ENCODE assay signal across 8 cellular contexts in the genomic region with DNA sequence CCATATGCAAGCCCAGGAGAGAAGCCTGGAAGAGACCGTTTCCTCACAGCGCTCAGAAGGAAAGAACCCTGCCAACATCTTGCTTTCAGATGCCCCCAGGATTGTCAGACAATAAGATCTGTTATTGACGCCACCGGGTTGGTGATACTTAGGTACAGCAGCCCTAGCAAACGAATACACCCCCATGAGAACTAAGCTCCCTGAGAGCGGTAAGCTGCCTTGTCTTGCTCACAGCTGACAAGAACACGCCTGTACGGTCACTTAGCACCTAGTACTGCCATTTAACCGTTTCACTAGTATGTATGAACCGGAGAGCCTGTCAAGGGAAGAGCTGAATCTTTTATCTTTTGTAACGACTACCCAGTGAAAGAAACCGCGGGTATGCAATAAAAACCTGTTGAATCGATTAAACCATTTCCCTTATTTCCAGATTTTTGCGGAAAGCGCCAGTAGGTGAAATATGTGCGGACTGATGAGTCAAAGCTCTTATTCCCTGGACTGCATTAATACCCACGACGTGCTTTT. TPM values are rescaled to one million over a fixed set of nuclear protein-coding genes. Genes with fewer than 3 reads are reported as not detected.
A peak's percentile ranks its signal among the peaks of the same experiment; 100 is the strongest.
DNase-seq lines count a peak whose midpoint lies in the region; ATAC-seq, FAIRE-seq and TF ChIP-seq lines count a peak whose summit lies in the region.

No MANE protein-coding gene starts in this region.

- no peak for ATAC-seq in GM12878
- peak; percentile 64 for ATAC-seq in left colon
- ATAC-seq in HG03520 (IDR thresholded peaks at IDR 0.05; ENCODE audit: unreplicated experiment) = no peak

- peak overlapping the region; percentile 54 for H3K4me3 Mint-ChIP-seq in activated naive CD4-positive, alpha-beta T cell treated with anti-CD3 and anti-CD28 coated beads for 36 hours

- no peak for DNase-seq in activated naive CD4-positive, alpha-beta T cell treated with anti-CD3 and anti-CD28 coated beads for 36 hours
- no peak for DNase-seq in activated naive CD4-positive, alpha-beta T cell treated with Interleukin-2 at 50 U/mL for 16 hours
- DNase-seq in GM12878 (ENCODE audit: low read depth, low spot score) (no peak), left colon (no peak), superior temporal gyrus (ENCODE audit: extremely low spot score) (peak; percentile 55), iPS-NIHi7 (ENCODE audit: extremely low spot score) (no peak), RWPE1 (ENCODE audit: low spot score) (no peak)

- no peak for TF ChIP-seq EP300 in GM12878 (IDR thresholded peaks at IDR 0.05; ENCODE audit: borderline replicate concordance in 1 of 2, control insufficient read depth in 1 of 2, low read depth in 2 of 2, low read length in 2 of 2)

- H3K9me3 ChIP-seq in GM12878 (replicated peaks; ENCODE audit: control insufficient read depth, insufficient read depth, low read length) = peaks cover under 1% of the 10 kb centered on the region; the same call in 2 of the 3 replicates

- no peak for TF ChIP-seq CTCF in GM12878 (IDR thresholded peaks at IDR 0.05 in 2 of 3, conservative IDR thresholded peaks at IDR 0.05 in 1 of 3; ENCODE audit: control insufficient read depth in 2 of 3, extremely low read depth in 1 of 3, insufficient read depth in 1 of 3, low read depth in 3 of 3, low read length in 3 of 3)
- TF ChIP-seq CTCF in RWPE1 (conservative IDR thresholded peaks at IDR 0.05; ENCODE audit: low read depth) = no peak

- no peak for TF ChIP-seq RAD21 in GM12878 (IDR thresholded peaks at IDR 0.05; ENCODE audit: insufficient read depth, low read depth, low read length)

- H3K4me3 ChIP-seq in GM12878 = 0 out of 2 replicates have a peak overlapping the region, but pooled peaks have one; percentile 22

- TF ChIP-seq POLR2A in GM12878 (IDR thresholded peaks at IDR 0.05; ENCODE audit: low read depth, low read length) = no peak

- peaks cover 4 to 8% of the 10 kb centered on the region in 2 experiments; a peak in 3 of 4 replicates for H3K27me3 ChIP-seq in GM12878 (replicated peaks in 1 of 2; ENCODE audit: control insufficient read depth in 2 of 2, insufficient read depth in 2 of 2, low read length in 1 of 2)

- H3K27me3 Mint-ChIP-seq in activated naive CD4-positive, alpha-beta T cell treated with anti-CD3 and anti-CD28 coated beads for 36 hours (ENCODE audit: low read depth) = peaks cover 33% of the 10 kb centered on the region

- H3K36me3 Mint-ChIP-seq in activated naive CD4-positive, alpha-beta T cell treated with anti-CD3 and anti-CD28 coated beads for 36 hours (ENCODE audit: low read depth) = peaks cover 2% of the 10 kb centered on the region

- RAD21 ChIA-PET in GM12878 (lab: Charles Lee; ENCODE audit: unreplicated experiment) = no interaction called here

- no peaks in the 10 kb centered on the region for H3K36me3 ChIP-seq in GM12878 (ENCODE audit: control insufficient read depth in 2 of 2, insufficient read depth in 2 of 2, low read length in 1 of 2)

- intact Hi-C loops in activated naive CD4-positive, alpha-beta T cell treated with anti-CD3 and anti-CD28 coated beads for 36 hours (cut with micrococcal nuclease) = no loop called here
- intact Hi-C loops in GM12878 (cut with micrococcal nuclease; ENCODE audit: unreplicated experiment) (no loop called here), left colon (cut with DNase I, micrococcal nuclease) (no loop called here)

- SMC1A ChIA-PET in GM12878 (lab: Charles Lee; ENCODE audit: uncharacterized antibody, unreplicated experiment) = interaction anchor here (0.6 kb wide), 1 partner anchor 30 kb away, joined by 3 read pairs; no protein-coding TSS in a partner anchor

- H3K27ac Mint-ChIP-seq in activated naive CD4-positive, alpha-beta T cell treated with anti-CD3 and anti-CD28 coated beads for 36 hours = no peak overlapping the region

- H3K9ac ChIP-seq in GM12878 (ENCODE audit: control insufficient read depth, insufficient read depth, low read length) = no peak overlapping the region

- peaks cover 13% of the 10 kb centered on the region for H3K4me1 Mint-ChIP-seq in activated naive CD4-positive, alpha-beta T cell treated with anti-CD3 and anti-CD28 coated beads for 36 hours (ENCODE audit: low read depth)

- in situ Hi-C loops in GM12878 (cut with MboI) = no loop called here

- H2AFZ ChIP-seq in GM12878 (ENCODE audit: control insufficient read depth, low read depth, low read length) = no peak overlapping the region

- H3K4me2 ChIP-seq in GM12878 (ENCODE audit: control insufficient read depth, insufficient read depth) = peak overlapping the region; percentile 69

- no peaks in the 10 kb centered on the region for H3K79me2 ChIP-seq in GM12878 (ENCODE audit: control insufficient read depth, insufficient read depth, low read length)

- 24% methylated on average over 19 of the region's 19 CpGs for WGBS in GM12878 (ENCODE audit: insufficient coverage, insufficient replicate concordance, low lambda C conversion rate, missing lambda C conversion rate)

- H3K9me3 Mint-ChIP-seq in activated naive CD4-positive, alpha-beta T cell treated with anti-CD3 and anti-CD28 coated beads for 36 hours = peaks cover 2% of the 10 kb centered on the region

- CTCF ChIA-PET in activated naive CD4-positive, alpha-beta T cell treated with anti-CD3 and anti-CD28 coated beads for 36 hours (lab: Charles Lee) = no interaction called here
- CTCF ChIA-PET in GM12878 (lab: Yijun Ruan, JAX) = no interaction called here
- CTCF ChIA-PET in RWPE1 (lab: Yijun Ruan, JAX) = interaction anchor here (0.7 to 1.2 kb wide), 2 partner anchors 156 to 248 kb away, joined by 3 to 6 read pairs; no protein-coding TSS in a partner anchor

- BruUV-seq in GM12878 (replicated peaks; lab: Mats Ljungman, UMichigan) = no TSS peak

- H4K20me1 ChIP-seq in GM12878 (ENCODE audit: control insufficient read depth, insufficient read depth) = no peaks in the 10 kb centered on the region

- H3K4me1 ChIP-seq in GM12878 (ENCODE audit: control insufficient read depth, insufficient read depth, low read length) = peaks cover 7% of the 10 kb centered on the region

- FAIRE-seq in GM12878 (lab: Jason Lieb, UNC) = no peak

- no peak overlapping the region for H3K27ac ChIP-seq in GM12878 (ENCODE audit: control insufficient read depth, insufficient read depth)
- H3K27ac ChIP-seq in RWPE1 = no peak overlapping the region

- POLR2A ChIA-PET in GM12878 (lab: Charles Lee) = no interaction called here
- POLR2A ChIA-PET in RWPE1 (lab: Yijun Ruan, JAX; ENCODE audit: low non-redundant PET) = no interaction called here

TF ChIP-seq in GM12878, 131 proteins besides CTCF, POLR2A, EP300 and RAD21:
- TF ChIP-seq POLR2AphosphoS2 (IDR thresholded peaks at IDR 0.05; ENCODE audit: low read depth, low read length) (no peak), STAT1 (conservative IDR thresholded peaks at IDR 0.05) (no peak)

RNA-seq across cellular contexts. Expression of gene ZBTB8B, which starts 0.6 kb away (rescaled TPM):
- not detected for total RNA-seq in activated naive CD4-positive, alpha-beta T cell treated with anti-CD3 and anti-CD28 coated beads for 36 hours
- total RNA-seq in GM12878 (2013; cell fraction: nucleolus; rRNA removed) = 0.04 and 0.05 TPM in 2 replicates
- under 0.01 and 0.05 TPM in 2 replicates for total RNA-seq in GM12878 (2014; rRNA removed)
- under 0.01 and 0.04 TPM in 2 replicates for total RNA-seq in GM12878 (2014; rRNA removed; fragmentation: Illumina TruSeq; extraction: Trizol)
- total RNA-seq in GM12878 (2021) = 0.03 TPM in 1 of 2 replicates, not detected in the other
- 0.03 TPM for polyA plus RNA-seq in GM12878 (2011; ENCODE audit: low read depth)
- polyA plus RNA-seq in GM12878 (2011; rRNA removed) = not detected in 2 replicates
- polyA plus RNA-seq in GM12878 (2011; cell fraction: cytosol; rRNA removed) = not detected in 2 replicates
- 0.01 TPM in 2 replicates for polyA plus RNA-seq in GM12878 (2011; cell fraction: nucleus; rRNA removed)
- polyA plus RNA-seq in GM12878 (2012) = 0.03 TPM in 2 replicates
- polyA plus RNA-seq in GM12878 (2014; fragmentation: Illumina TruSeq; extraction: Trizol) = 0.01 TPM in 1 of 2 replicates, not detected in the other
- under 1 TPM in 1 of 2 experiments, not detected in 1; under 0.01 TPM for polyA plus RNA-seq in GM12878 (2014; fragmentation: Nextera tagmentation; extraction: Ambion mirVana)
- 0.01 TPM in 2 replicates for polyA plus RNA-seq in GM12878 (2014; rRNA removed)
- polyA plus RNA-seq in GM12878 (2016; fragmentation: Nextera tagmentation; extraction: Ambion mirVana) = under 1 TPM in 1 of 2 experiments, not detected in 1; 0.01 TPM
- polyA minus RNA-seq in GM12878 (2011; rRNA and poly(A)+ RNA removed) = not detected in 2 replicates
- not detected in 2 replicates for polyA minus RNA-seq in GM12878 (2011; cell fraction: cytosol; rRNA and poly(A)+ RNA removed)
- not detected in 2 replicates for polyA minus RNA-seq in GM12878 (2011; cell fraction: nucleus; rRNA and poly(A)+ RNA removed)
- not detected for total RNA-seq in left colon
